In genomic region chr3:180319461-180319860, GRCh38 we compare ENCODE assay signal across 28 cellular contexts.
"Had no signal": no experiment of that assay in that cellular context is flagged by ENCODE, and none has a peak within 500 bp of the region (broad histone marks: within the 10 kb centered on the region; RNA-seq: fewer than 3 reads in every experiment).

No MANE protein-coding gene starts in this region.

- H3K36me3 Mint-ChIP-seq: activated CD4-positive, alpha-beta memory T cell treated with anti-CD3 and anti-CD28 coated beads for 36 hours; neural progenitor cell had no signal

- ATAC-seq: activated naive CD8-positive, alpha-beta T cell treated with anti-CD3 and anti-CD28 coated beads, Interleukin-2, amount 50 U/mL, for 24 hours; gastrocnemius medialis; left lung; natural killer cell; right cardiac atrium; T-helper 17 cell had no signal

- H3K27ac ChIP-seq: esophagus muscularis mucosa, gastrocnemius medialis, left lung, neural progenitor cell, tibial nerve had no signal

- H3K4me1 ChIP-seq: esophagus muscularis mucosa, gastrocnemius medialis, left lung, neural progenitor cell, tibial nerve had no signal

- H3K9me3 Mint-ChIP-seq: activated CD4-positive, alpha-beta memory T cell treated with anti-CD3 and anti-CD28 coated beads for 36 hours; activated CD4-positive, alpha-beta T cell treated with anti-CD3 and anti-CD28 coated beads, Interleukin-2, amount 10 ng/mL, durations not matched to agents 24 days and 14 days; dendritic cell treated with granulocyte-macrophage colony-stimulating factor and Interleukin-4, amounts not matched to agents 40 ng/mL and 50 ng/mL, for 4 days; endodermal cell; neural progenitor cell had no signal

- H3K27me3 ChIP-seq: esophagus muscularis mucosa, gastrocnemius medialis, left lung, neural progenitor cell, tibial nerve had no signal

- H3K4me2 ChIP-seq: neural progenitor cell had no signal

- H2AFZ ChIP-seq: neural progenitor cell had no signal

- H3K27me3 Mint-ChIP-seq: activated CD4-positive, alpha-beta memory T cell treated with anti-CD3 and anti-CD28 coated beads for 36 hours; activated CD4-positive, alpha-beta T cell treated with anti-CD3 and anti-CD28 coated beads, Interleukin-2, amount 10 ng/mL, durations not matched to agents 24 days and 14 days; activated naive CD8-positive, alpha-beta T cell treated with anti-CD3 and anti-CD28 coated beads, Interleukin-2, amount 50 U/mL, for 24 hours; dendritic cell treated with granulocyte-macrophage colony-stimulating factor and Interleukin-4, amounts not matched to agents 40 ng/mL and 50 ng/mL, for 4 days; T-helper 17 cell had no signal

- H3K9ac ChIP-seq: neural progenitor cell had no signal

- H3K4me1 Mint-ChIP-seq: activated CD4-positive, alpha-beta T cell treated with anti-CD3 and anti-CD28 coated beads, Interleukin-2, amount 10 ng/mL, durations not matched to agents 24 days and 14 days; activated naive CD8-positive, alpha-beta T cell treated with anti-CD3 and anti-CD28 coated beads, Interleukin-2, amount 50 U/mL, for 24 hours; natural killer cell; T-helper 17 cell had no signal

- H3K4me3 Mint-ChIP-seq: activated CD4-positive, alpha-beta memory T cell treated with anti-CD3 and anti-CD28 coated beads for 36 hours; activated CD4-positive, alpha-beta T cell treated with anti-CD3 and anti-CD28 coated beads, Interleukin-2, amount 10 ng/mL, durations not matched to agents 24 days and 14 days; activated naive CD8-positive, alpha-beta T cell treated with anti-CD3 and anti-CD28 coated beads, Interleukin-2, amount 50 U/mL, for 24 hours; activated T-helper 1 cell treated with anti-CD3 and anti-CD28 coated beads, Interleukin-12 subunit alpha, Interleukin-12 subunit beta, Interleukin-2, Interleukin-4 antibody, amounts not matched to agents 30 ng/mL and 10 ng/mL and 1 ng/mL, durations not matched to agents 14 hours and 24 hours and 36 hours; dendritic cell treated with granulocyte-macrophage colony-stimulating factor and Interleukin-4, amounts not matched to agents 40 ng/mL and 50 ng/mL, for 4 days; endodermal cell; natural killer cell; neural progenitor cell; T-helper 17 cell had no signal

- H3K9me3 ChIP-seq: esophagus muscularis mucosa, gastrocnemius medialis, left lung, tibial nerve had no signal

- H3K27ac Mint-ChIP-seq: activated CD4-positive, alpha-beta memory T cell treated with anti-CD3 and anti-CD28 coated beads for 36 hours; activated CD4-positive, alpha-beta T cell treated with anti-CD3 and anti-CD28 coated beads, Interleukin-2, amount 10 ng/mL, durations not matched to agents 24 days and 14 days; activated naive CD8-positive, alpha-beta T cell treated with anti-CD3 and anti-CD28 coated beads, Interleukin-2, amount 50 U/mL, for 24 hours; activated T-helper 1 cell treated with anti-CD3 and anti-CD28 coated beads, Interleukin-12 subunit alpha, Interleukin-12 subunit beta, Interleukin-2, Interleukin-4 antibody, amounts not matched to agents 30 ng/mL and 10 ng/mL and 1 ng/mL, durations not matched to agents 14 hours and 24 hours and 36 hours; dendritic cell treated with granulocyte-macrophage colony-stimulating factor and Interleukin-4, amounts not matched to agents 40 ng/mL and 50 ng/mL, for 4 days; endodermal cell; natural killer cell; neural progenitor cell; T-helper 17 cell had no signal

- H3K4me3 ChIP-seq: esophagus muscularis mucosa, gastrocnemius medialis, left lung, lung, neural progenitor cell, tibial nerve had no signal

- DNase-seq: activated CD4-positive, alpha-beta memory T cell treated with anti-CD3 and anti-CD28 coated beads for 36 hours; activated CD4-positive, alpha-beta T cell treated with anti-CD3 and anti-CD28 coated beads, Interleukin-2, amount 10 ng/mL, durations not matched to agents 24 days and 14 days; activated CD4-positive, CD25-positive, alpha-beta regulatory T cell treated with anti-CD3 and anti-CD28 coated beads, Interleukin-2, amount 50 U/mL, for 72 hours; activated CD8-positive, alpha-beta memory T cell treated with anti-CD3 and anti-CD28 coated beads, Interleukin-2, amount 50 U/mL, for 4 hours; activated effector memory CD4-positive, alpha-beta T cell treated with anti-CD3 and anti-CD28 coated beads, Interleukin-2, amount 50 U/mL, for 16 hours; activated naive CD4-positive, alpha-beta T cell treated with anti-CD3 and anti-CD28 coated beads, Interleukin-2, amount 50 U/mL, for 16 hours; activated naive CD8-positive, alpha-beta T cell treated with anti-CD3 and anti-CD28 coated beads, Interleukin-2, amount 50 U/mL, for 24 hours; activated T-cell treated with anti-CD3 and anti-CD28 coated beads, Interleukin-2, amount 50 U/mL, for 1 hour; amygdala; central memory CD4-positive, alpha-beta T cell; endodermal cell; gastrocnemius medialis; glutamatergic neuron; left lung; mesendoderm; natural killer cell; occipital lobe; right cardiac atrium; stimulated activated CD4-positive, alpha-beta T cell treated with anti-CD3 and anti-CD28 coated beads, Interleukin-2, amount 100 ng/mL, for 48 hours; stimulated activated naive CD4-positive, alpha-beta T cell treated with Interleukin-2 at 50 U/mL for 16 hours; T-helper 17 cell; T1000 had no signal

- H3K36me3 ChIP-seq: esophagus muscularis mucosa, gastrocnemius medialis, left lung, neural progenitor cell, tibial nerve had no signal
